ENCODE assay signal across 20 cellular contexts in genomic region chr11:85313741-85314140, GRCh38.
"Had no signal": no experiment of that assay in that cellular context is flagged by ENCODE, and none has a peak within 500 bp of the region (broad histone marks: within the 10 kb centered on the region; RNA-seq: fewer than 3 reads in every experiment).

No MANE protein-coding gene starts in this region.

- H3K27ac Mint-ChIP-seq: natural killer cell; stimulated activated effector memory CD8-positive, alpha-beta T cell treated with anti-CD3 and anti-CD28 coated beads, Interleukin-12 subunit alpha, Interleukin-12 subunit beta, amount 100 ng/mL, for 72 hours had no signal

- H3K9me3 ChIP-seq: left lung, ovary, psoas muscle, sigmoid colon, stomach, thyroid gland, vagina had no signal

- H3K4me1 Mint-ChIP-seq: natural killer cell; stimulated activated effector memory CD8-positive, alpha-beta T cell treated with anti-CD3 and anti-CD28 coated beads, Interleukin-12 subunit alpha, Interleukin-12 subunit beta, amount 100 ng/mL, for 72 hours had no signal

- H3K36me3 ChIP-seq: left lung, ovary, sigmoid colon, stomach, thyroid gland, vagina had no signal

- H3K4me1 ChIP-seq: left lung, psoas muscle, sigmoid colon, stomach, thyroid gland, vagina had no signal

- DNase-seq: dorsolateral prefrontal cortex; effector CD4-positive, alpha-beta T cell; left cardiac atrium; left lung; mammary epithelial cell; natural killer cell; occipital lobe; ovary; posterior cingulate gyrus; psoas muscle; right cardiac atrium; sigmoid colon; stimulated activated CD4-positive, alpha-beta T cell treated with anti-CD3 and anti-CD28 coated beads, Interleukin-2, amount 100 ng/mL, for 24 hours; stimulated activated CD4-positive, alpha-beta T cell treated with anti-CD3 and anti-CD28 coated beads, Interleukin-4, amount 100 ng/mL, for 24 hours; stimulated activated naive CD4-positive, alpha-beta T cell treated with Interleukin-2 at 50 U/mL for 16 hours; stomach; thyroid gland; trophoblast cell had no signal

- ATAC-seq: left cardiac atrium; left lung; natural killer cell; psoas muscle; right cardiac atrium; stimulated activated effector memory CD8-positive, alpha-beta T cell treated with anti-CD3 and anti-CD28 coated beads, Interleukin-12 subunit alpha, Interleukin-12 subunit beta, amount 100 ng/mL, for 72 hours had no signal

- H3K27me3 ChIP-seq: dorsolateral prefrontal cortex, left lung, ovary, sigmoid colon, stomach, thyroid gland, vagina had no signal

- H3K36me3 Mint-ChIP-seq: natural killer cell; stimulated activated effector memory CD8-positive, alpha-beta T cell treated with anti-CD3 and anti-CD28 coated beads, Interleukin-12 subunit alpha, Interleukin-12 subunit beta, amount 100 ng/mL, for 72 hours had no signal

- H3K27ac ChIP-seq: dorsolateral prefrontal cortex, left lung, ovary, psoas muscle, sigmoid colon, stomach, thyroid gland, vagina had no signal

- H3K4me3 ChIP-seq: dorsolateral prefrontal cortex, left lung, ovary, psoas muscle, sigmoid colon, stomach, thyroid gland, vagina had no signal

- H3K4me3 Mint-ChIP-seq: natural killer cell; stimulated activated effector memory CD8-positive, alpha-beta T cell treated with anti-CD3 and anti-CD28 coated beads, Interleukin-12 subunit alpha, Interleukin-12 subunit beta, amount 100 ng/mL, for 72 hours had no signal
